8 cellular contexts compared by ENCODE assay signal in genomic region chr10:21518629-21519321, GRCh38. TPM values are rescaled to one million over a fixed set of nuclear protein-coding genes. Genes with fewer than 3 reads are reported as not detected.
A peak's percentile ranks its signal among the peaks of the same experiment; 100 is the strongest.
DNase-seq lines count a peak whose midpoint lies in the region; ATAC-seq and TF ChIP-seq lines count a peak whose summit lies in the region.

No MANE protein-coding gene starts in this region.

- intact Hi-C loops in sciatic nerve (cut with DNase I): no loop called here

- ATAC-seq in sciatic nerve (no peak), HG03442 (IDR thresholded peaks at IDR 0.05; ENCODE audit: unreplicated experiment) (no peak)

- DNase-seq in DMS53 treated with DMSO at 0.1 percent for 48 hours (lab: John Stamatoyannopoulos, UW; ENCODE audit: unreplicated experiment) (peak; percentile 39), NCI-H146 treated with DMSO at 0.1 percent for 48 hours (lab: John Stamatoyannopoulos, UW; ENCODE audit: unreplicated experiment) (peak; percentile 66), coronary artery (ENCODE audit: low spot score) (no peak), epidermal melanocyte (ENCODE audit: insufficient read length, low spot score) (no peak), sciatic nerve (ENCODE audit: low spot score) (no peak), middle frontal gyrus (ENCODE audit: extremely low spot score, low spot score) (no peak)

- no peaks in the 10 kb centered on the region for H3K36me3 ChIP-seq in muscle layer of duodenum (ENCODE audit: control insufficient read depth in 1 of 2, insufficient read depth in 2 of 2, low read length in 2 of 2)

- H3K27ac ChIP-seq in coronary artery (peak overlapping the region; percentile 63 to 74), muscle layer of duodenum (ENCODE audit: low read length) (peak overlapping the region; percentile 87)

- no peak for TF ChIP-seq CTCF in coronary artery (IDR thresholded peaks at IDR 0.05)

- H3K4me1 ChIP-seq in muscle layer of duodenum (ENCODE audit: control insufficient read depth in 1 of 2, insufficient read depth in 2 of 2, low read length in 2 of 2): peaks cover 5 to 49% of the 10 kb centered on the region in 2 donors

- H3K27me3 ChIP-seq in muscle layer of duodenum (ENCODE audit: low read depth, low read length): peaks cover 18% of the 10 kb centered on the region

- H3K9me3 ChIP-seq in muscle layer of duodenum (ENCODE audit: control insufficient read depth in 1 of 2, low read length in 2 of 2): no peaks in the 10 kb centered on the region

- H3K4me3 ChIP-seq in coronary artery: peak overlapping the region; percentile 70
- peak overlapping the region; percentile 72 to 82 for H3K4me3 ChIP-seq in muscle layer of duodenum (ENCODE audit: low read depth in 1 of 2, low read length in 2 of 2)

RNA-seq across cellular contexts. Expression of gene SKIDA1, which starts 6.7 kb away (rescaled TPM):
- 3.1 TPM for total RNA-seq in sciatic nerve

RNA-seq across cellular contexts. Expression of gene MLLT10, which starts 15.3 kb away (rescaled TPM):
- total RNA-seq in sciatic nerve: 68.1 TPM

Comparison
In these comparisons a context has a peak if more than half of its experiments do, and no peak if none do; other contexts are left out.
1. DNase-seq: peak in DMS53 treated with DMSO at 0.1 percent for 48 hours (single experiment) and NCI-H146 treated with DMSO at 0.1 percent for 48 hours (single experiment); none in coronary artery (single experiment), epidermal melanocyte (single experiment), sciatic nerve (single experiment) and middle frontal gyrus (single experiment).